In the genomic region with DNA sequence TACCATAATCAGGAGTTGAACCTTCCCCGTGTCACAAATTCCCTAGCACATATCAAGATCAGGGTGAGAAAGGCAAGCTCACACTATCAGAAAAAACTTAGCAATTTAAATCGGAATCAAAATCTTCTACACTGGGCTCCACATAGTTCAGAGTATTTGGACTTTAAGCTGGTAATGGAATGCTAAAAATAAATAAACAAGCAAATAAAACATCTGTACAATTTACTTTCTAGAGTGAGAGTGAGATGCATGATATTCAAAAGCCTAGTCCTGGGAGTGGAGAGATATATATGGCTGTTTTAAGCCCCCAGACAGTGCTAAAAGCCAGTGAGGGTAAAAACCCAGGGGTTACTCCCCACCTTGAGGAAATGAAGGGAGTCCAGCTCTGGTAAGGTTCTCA, we compare ENCODE assay signal across 16 cellular contexts.
DNase-seq lines count a peak whose midpoint lies in the region; ATAC-seq and TF ChIP-seq lines count a peak whose summit lies in the region.
"Had no signal": no experiment of that assay in that cellular context is flagged by ENCODE, and none has a peak within 500 bp of the region (broad histone marks: within the 10 kb centered on the region; RNA-seq: fewer than 3 reads in every experiment).

No MANE protein-coding gene starts in this region.

- H3K27me3 Mint-ChIP-seq in WTC11 (ENCODE audit: low read depth): no peaks in the 10 kb centered on the region
- H3K27me3 Mint-ChIP-seq: CD4-positive, CD25-positive, alpha-beta regulatory T cell; CD8-positive, alpha-beta memory T cell; IgD-negative memory B cell had no signal

- ATAC-seq in IMR-90 (ENCODE audit: low read depth) (no peak), left lobe of liver (peak; percentile 18), gastrocnemius medialis (no peak), WTC11 (no peak)

- no peak for TF ChIP-seq CTCF in IMR-90 (conservative IDR thresholded peaks at IDR 0.05; ENCODE audit: low read depth, low read length)
- no peak for TF ChIP-seq CTCF in gastrocnemius medialis (IDR thresholded peaks at IDR 0.05 in 4 of 5, conservative IDR thresholded peaks at IDR 0.05 in 1 of 5)
- TF ChIP-seq CTCF in dorsolateral prefrontal cortex (IDR thresholded peaks at IDR 0.05 in 54 of 56, conservative IDR thresholded peaks at IDR 0.05 in 2 of 56; ENCODE audit: low read depth in 1 of 56, partially characterized antibody in 56 of 56): no peak
- no peak for TF ChIP-seq CTCF in WTC11 (IDR thresholded peaks at IDR 0.05)

- H3K27ac ChIP-seq in IMR-90 (ENCODE audit: insufficient read depth, low read length) (peak overlapping the region; percentile 88; the same call in 1 of the 2 replicates), gastrocnemius medialis (peak overlapping the region in 3 of 4 donors; percentile 11 to 39 (median 36)), dorsolateral prefrontal cortex (no peak overlapping the region)
- H3K27ac ChIP-seq: GM23248, HL-60 had no signal

- no peak overlapping the region for H3K4me2 ChIP-seq in IMR-90 (ENCODE audit: low read depth, low read length)

- no peak for TF ChIP-seq RAD21 in IMR-90 (IDR thresholded peaks at IDR 0.05; ENCODE audit: low read length)

- H3K36me3 ChIP-seq in IMR-90 (ENCODE audit: control insufficient read depth, insufficient read depth, low read length): peaks cover 2% of the 10 kb centered on the region; the same call in 1 of the 2 replicates
- H3K36me3 ChIP-seq in adipocyte (ENCODE audit: control insufficient read depth, insufficient read depth, low read length, severe bottlenecking): no peaks in the 10 kb centered on the region
- H3K36me3 ChIP-seq in gastrocnemius medialis: no peaks in the 10 kb centered on the region
- H3K36me3 ChIP-seq: BE2C, HAP-1 had no signal

- H3K27me3 ChIP-seq in IMR-90 (ENCODE audit: control insufficient read depth, insufficient read depth, low read length) (no peaks in the 10 kb centered on the region), adipocyte (replicated peaks; ENCODE audit: control insufficient read depth, insufficient read depth, low read length) (no peaks in the 10 kb centered on the region), gastrocnemius medialis (no peaks in the 10 kb centered on the region), dorsolateral prefrontal cortex (no peaks in the 10 kb centered on the region)
- H3K27me3 ChIP-seq: BE2C had no signal

- CTCF ChIA-PET in IMR-90 (lab: Yijun Ruan, JAX): interaction anchor here (1.2 to 1.9 kb wide), 3 partner anchors 9 to 638 kb away, joined by 3 to 8 read pairs (median 6); no protein-coding TSS in a partner anchor
- CTCF ChIA-PET in WTC11 (lab: Charles Lee): interaction anchor here (0.8 to 2.1 kb wide), 2 partner anchors 13 to 35 kb away, joined by 3 to 8 read pairs; no protein-coding TSS in a partner anchor

- no peaks in the 10 kb centered on the region for H3K4me1 Mint-ChIP-seq in WTC11
- H3K4me1 Mint-ChIP-seq: CD4-positive, CD25-positive, alpha-beta regulatory T cell; CD8-positive, alpha-beta memory T cell; IgD-negative memory B cell had no signal

- H2BK5ac ChIP-seq in IMR-90 (ENCODE audit: low read depth, low read length, poor library complexity, severe bottlenecking): peak overlapping the region; percentile 80

- H3K9me1 ChIP-seq in IMR-90 (ENCODE audit: insufficient read depth, low read length): peaks cover 7% of the 10 kb centered on the region

- peak overlapping the region; percentile 86 for H3K18ac ChIP-seq in IMR-90 (ENCODE audit: low read depth, low read length)

- H3K4me3 ChIP-seq in IMR-90 (ENCODE audit: insufficient read depth, low read depth, low read length) (no peak overlapping the region), adipocyte (ENCODE audit: low read length) (no peak overlapping the region), gastrocnemius medialis (no peak overlapping the region), dorsolateral prefrontal cortex (no peak overlapping the region)
- H3K4me3 ChIP-seq: GM23248, HAP-1 had no signal

- H3K9me3 Mint-ChIP-seq in WTC11: no peaks in the 10 kb centered on the region

- H3K56ac ChIP-seq in IMR-90 (ENCODE audit: extremely low read depth, insufficient read depth, low read length): peak overlapping the region; percentile 72; the same call in 1 of the 2 replicates

- no peak overlapping the region for H3K27ac Mint-ChIP-seq in WTC11
- H3K27ac Mint-ChIP-seq: CD4-positive, CD25-positive, alpha-beta regulatory T cell; CD8-positive, alpha-beta memory T cell; IgD-negative memory B cell had no signal

- intact Hi-C loops in IMR-90 (cut with micrococcal nuclease): no loop called here
- intact Hi-C loops in gastrocnemius medialis (cut with DNase I; ENCODE audit: low total_unique reads): loop anchor here (10.0 kb wide), 1 partner anchor 321 kb away; no protein-coding TSS in a partner anchor
- intact Hi-C loops in dorsolateral prefrontal cortex (cut with DNase I): no loop called here

- no peak for DNase-seq in IMR-90
- peak; percentile 16 for DNase-seq in adipocyte (ENCODE audit: low read depth)
- no peak for DNase-seq in left lobe of liver (ENCODE audit: low spot score)
- no peak for DNase-seq in gastrocnemius medialis
- DNase-seq in dorsolateral prefrontal cortex: no peak
- no peak for DNase-seq in WTC11 (ENCODE audit: low spot score)
- no peak for DNase-seq in LoVo (ENCODE audit: low spot score)
- DNase-seq: BE2C; C1 segment of cervical spinal cord; Caco-2; CD4-positive, CD25-positive, alpha-beta regulatory T cell; CD8-positive, alpha-beta memory T cell; GM23248 had no signal

- dilution Hi-C loops in IMR-90 (cut with HindIII; ENCODE audit: low sequenced_read_pairs, unreplicated experiment): no loop called here

- H3K4me1 ChIP-seq in IMR-90 (ENCODE audit: control insufficient read depth, insufficient read depth, low read length): peaks cover 13% of the 10 kb centered on the region
- H3K4me1 ChIP-seq in adipocyte (ENCODE audit: control insufficient read depth, insufficient read depth, low read length): peaks cover 32% of the 10 kb centered on the region
- peaks cover 3 to 9% of the 10 kb centered on the region in 2 donors for H3K4me1 ChIP-seq in gastrocnemius medialis
- H3K4me1 ChIP-seq: BE2C, Caco-2 had no signal

- H2AK5ac ChIP-seq in IMR-90 (ENCODE audit: low read depth, low read length): peak overlapping the region; percentile 71; the same call in 1 of the 2 replicates

- peak overlapping the region; percentile 84 for H3K4ac ChIP-seq in IMR-90 (ENCODE audit: low read depth, low read length)

- H3K9ac ChIP-seq in IMR-90 (ENCODE audit: low read depth, low read length) (0 out of 2 replicates have a peak overlapping the region, but pooled peaks have one; percentile 20), adipocyte (ENCODE audit: low read length) (no peak overlapping the region)
- H3K9ac ChIP-seq: GM23248 had no signal

- H3K14ac ChIP-seq in IMR-90 (replicated peaks; ENCODE audit: low read depth, low read length): peak overlapping the region; percentile 80

- H3K23ac ChIP-seq in IMR-90 (ENCODE audit: low read depth, low read length): peak overlapping the region; percentile 69

- H4K91ac ChIP-seq in IMR-90 (ENCODE audit: insufficient read depth, low read depth, low read length): peak overlapping the region; percentile 75

- WGBS in IMR-90 (ENCODE audit: extremely low coverage in 2 of 2, insufficient read length in 1 of 2), 2 experiments: no CpG with 5 or more reads among the region's 2 CpGs

- POLR2A ChIA-PET in IMR-90 (lab: Charles Lee; ENCODE audit: unreplicated experiment) (interaction anchor here (0.6 to 0.9 kb wide), 3 partner anchors 43 to 632 kb away, joined by 3 to 6 read pairs (median 4); no protein-coding TSS in a partner anchor), WTC11 (lab: Charles Lee) (no interaction called here)

- H2BK20ac ChIP-seq in IMR-90 (ENCODE audit: low read depth, low read length): peak overlapping the region; percentile 83

- H3K4me3 Mint-ChIP-seq in WTC11: no peak overlapping the region
- H3K4me3 Mint-ChIP-seq: CD4-positive, CD25-positive, alpha-beta regulatory T cell; CD8-positive, alpha-beta memory T cell; IgD-negative memory B cell had no signal

- peak overlapping the region; percentile 74 for H4K5ac ChIP-seq in IMR-90 (ENCODE audit: low read depth, low read length)

- in situ Hi-C loops in IMR-90 (cut with MboI; ENCODE audit: low sequenced_read_pairs) (no loop called here), gastrocnemius medialis (cut with MboI; ENCODE audit: low sequenced_read_pairs in 4 of 4) (loop anchor here in 1 of 4 donors (25.0 kb wide), 1 partner anchor 637 kb away; no protein-coding TSS in a partner anchor)

- no peaks in the 10 kb centered on the region for H3K9me3 ChIP-seq in IMR-90 (ENCODE audit: control insufficient read depth, insufficient read depth, low read length)
- H3K9me3 ChIP-seq in adipocyte (ENCODE audit: control insufficient read depth, low read length): no peaks in the 10 kb centered on the region
- no peaks in the 10 kb centered on the region for H3K9me3 ChIP-seq in gastrocnemius medialis
- H3K9me3 ChIP-seq: BE2C, Caco-2, HAP-1 had no signal

- H2BK120ac ChIP-seq in IMR-90 (ENCODE audit: low read depth, low read length): peak overlapping the region; percentile 84

- no peak overlapping the region for H2AK9ac ChIP-seq in IMR-90 (replicated peaks; ENCODE audit: low read depth, low read length, poor library complexity)

- no peaks in the 10 kb centered on the region for H4K20me1 ChIP-seq in IMR-90 (ENCODE audit: insufficient read depth, low read length)

- H3K79me1 ChIP-seq in IMR-90 (ENCODE audit: low read depth in 1 of 2, low read length in 2 of 2): no peaks in the 10 kb centered on the region

- H2AFZ ChIP-seq in IMR-90 (replicated peaks; ENCODE audit: low read length, poor library complexity): no peak overlapping the region
- H2AFZ ChIP-seq: GM23248 had no signal

- no TSS peak for BruUV-seq in IMR-90 (replicated peaks; lab: Mats Ljungman, UMichigan)

- H2BK15ac ChIP-seq in IMR-90 (ENCODE audit: low read depth, low read length): peak overlapping the region; percentile 76; the same call in 2 of the 3 replicates

- peak overlapping the region; percentile 80 to 82 for H4K8ac ChIP-seq in IMR-90 (ENCODE audit: low read depth in 2 of 2, low read length in 2 of 2)

- no peaks in the 10 kb centered on the region for H3K36me3 Mint-ChIP-seq in WTC11
- H3K36me3 Mint-ChIP-seq: CD4-positive, CD25-positive, alpha-beta regulatory T cell; CD8-positive, alpha-beta memory T cell; IgD-negative memory B cell had no signal

- TF ChIP-seq POLR2A in IMR-90 (IDR thresholded peaks at IDR 0.05; ENCODE audit: low read depth, low read length) (no peak), gastrocnemius medialis (IDR thresholded peaks at IDR 0.05) (no peak)

TF ChIP-seq in IMR-90, 13 proteins besides CTCF, POLR2A, EP300 and RAD21:
- no peak for TF ChIP-seq BHLHE40 (IDR thresholded peaks at IDR 0.05; ENCODE audit: low read depth, low read length)
- TF ChIP-seq CEBPB (IDR thresholded peaks at IDR 0.05; ENCODE audit: low read depth, low read length): no peak
- TF ChIP-seq NFE2L2 (IDR thresholded peaks at IDR 0.05; ENCODE audit: low read depth, low read length): no peak
- no peak for TF ChIP-seq RFX5 (IDR thresholded peaks at IDR 0.05; ENCODE audit: low read depth, low read length)

TF ChIP-seq in WTC11, 78 proteins besides CTCF, POLR2A, EP300 and RAD21 (continues in another document):
- no peak for TF ChIP-seq RORB (CRISPR knock-in tag; IDR thresholded peaks at IDR 0.05)
- TF ChIP-seq, protein P1, sequence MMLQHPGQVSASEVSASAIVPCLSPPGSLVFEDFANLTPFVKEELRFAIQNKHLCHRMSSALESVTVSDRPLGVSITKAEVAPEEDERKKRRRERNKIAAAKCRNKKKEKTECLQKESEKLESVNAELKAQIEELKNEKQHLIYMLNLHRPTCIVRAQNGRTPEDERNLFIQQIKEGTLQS (CRISPR knock-in tag; conservative IDR thresholded peaks at IDR 0.05): no peak

Comparison
In these comparisons a context has a peak if more than half of its experiments do, and no peak if none do; other contexts are left out.
1. H3K27ac ChIP-seq: peak in IMR-90 (single experiment) and gastrocnemius medialis (3 of 4); none in dorsolateral prefrontal cortex (0 of 59).